ENCODE assay signal across 8 cellular contexts in genomic region chr4:176354884-176355283, GRCh38.
"Had no signal": no experiment of that assay in that cellular context is flagged by ENCODE, and none has a peak within 500 bp of the region (broad histone marks: within the 10 kb centered on the region; RNA-seq: fewer than 3 reads in every experiment).

No MANE protein-coding gene starts in this region.

- FAIRE-seq: HTR-8/SVneo, K562 had no signal

- DNase-seq: GOT3, H7, IMR-90, KG1 had no signal

- H3K4me1 ChIP-seq: HAP-1 had no signal

- H3K36me3 ChIP-seq: HAP-1 had no signal

- H3K4me3 ChIP-seq: HAP-1, K562 had no signal

- ATAC-seq: HCT116, K562 had no signal
